ENCODE assay signal across 1 cellular context in genomic region chr12:55942055-55942454, GRCh38.
TF ChIP-seq lines count a peak whose summit lies in the region.

No MANE protein-coding gene starts in this region.

TF ChIP-seq in WTC11, 78 proteins besides CTCF, POLR2A, EP300 and RAD21:
- TF ChIP-seq E2F4 (CRISPR knock-in tag; IDR thresholded peaks at IDR 0.05; ENCODE audit: borderline replicate concordance, low read depth) (no peak), ZNF263 (CRISPR knock-in tag; IDR thresholded peaks at IDR 0.05; ENCODE audit: low read depth) (no peak), ATF3 (CRISPR knock-in tag; conservative IDR thresholded peaks at IDR 0.05) (no peak), MYBL2 (CRISPR knock-in tag; IDR thresholded peaks at IDR 0.05) (no peak), AFF4 (CRISPR knock-in tag; IDR thresholded peaks at IDR 0.05; ENCODE audit: borderline replicate concordance) (no peak), E2F1 (CRISPR knock-in tag; IDR thresholded peaks at IDR 0.05) (no peak), ERG (CRISPR knock-in tag; IDR thresholded peaks at IDR 0.05) (no peak), ZNF532 (CRISPR knock-in tag; IDR thresholded peaks at IDR 0.05; ENCODE audit: borderline replicate concordance) (no peak)
